ENCODE assay signal across 6 cellular contexts in the genomic region with DNA sequence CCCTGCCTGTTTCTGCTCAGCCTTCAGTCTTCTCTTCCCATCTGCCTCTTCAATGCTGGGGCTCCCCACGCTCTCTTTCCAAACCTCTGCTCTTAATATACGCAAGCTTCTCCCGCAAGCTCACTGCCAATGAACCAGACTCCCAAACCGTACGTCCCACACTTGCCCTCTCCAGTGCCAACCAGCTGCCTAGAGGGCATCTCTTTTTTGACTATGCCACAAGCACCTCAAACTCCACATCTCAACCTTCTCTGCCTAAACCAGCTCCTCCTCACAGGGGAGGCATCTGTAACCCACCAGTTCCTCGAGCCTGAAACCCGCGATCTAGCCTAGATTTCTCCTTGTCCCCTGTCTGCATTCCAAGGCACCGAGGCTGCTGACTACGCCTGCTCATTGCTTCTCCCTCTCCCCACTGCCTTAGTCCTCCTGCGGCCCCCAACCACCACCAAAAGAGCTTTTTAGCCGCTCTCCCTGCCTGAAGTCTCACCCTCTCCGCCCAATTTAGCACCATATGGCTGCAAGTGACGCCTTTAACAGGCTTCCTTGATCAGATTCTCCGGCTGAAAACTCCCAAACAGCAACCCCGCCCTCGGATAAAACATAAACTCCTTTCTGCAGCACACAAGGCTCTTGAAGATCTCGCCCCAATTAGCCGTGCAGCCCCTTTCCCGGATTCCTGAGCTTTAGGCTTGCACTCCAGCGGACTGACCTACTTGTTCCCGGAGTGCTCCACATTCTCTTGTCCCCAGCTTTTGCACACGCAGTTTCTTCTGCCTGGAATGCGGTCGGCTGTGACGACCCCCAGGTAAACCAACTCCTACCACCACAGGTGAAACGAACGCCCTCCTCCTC. TPM values are rescaled to one million over a fixed set of nuclear protein-coding genes. Genes with fewer than 3 reads are reported as not detected.
DNase-seq lines count a peak whose midpoint lies in the region; ATAC-seq and TF ChIP-seq lines count a peak whose summit lies in the region.

No MANE protein-coding gene starts in this region.

- H2AFZ ChIP-seq in ACC112 (ENCODE audit: low read length, unreplicated experiment): no peak overlapping the region

- H3K4me1 Mint-ChIP-seq in endothelial cell (ENCODE audit: unreplicated experiment): peaks cover 21% of the 10 kb centered on the region

- no peak overlapping the region for H3K27ac ChIP-seq in ACC112 (ENCODE audit: low read depth, low read length)

- peak overlapping the region; percentile 81 for H3K4me3 ChIP-seq in ACC112 (ENCODE audit: low read depth, low read length)
- H3K4me3 ChIP-seq in skeletal muscle satellite cell (ENCODE audit: low read length): peak overlapping the region; percentile 87

- DNase-seq in NCI-H2171 (lab: John Stamatoyannopoulos, UW) (peak; percentile 39), endothelial cell (ENCODE audit: low spot score) (peak; percentile 13)
- no peak for DNase-seq in stimulated activated naive CD4-positive, alpha-beta T cell (lab: John Stamatoyannopoulos, UW)

- peak overlapping the region; percentile 91 for H3K4me2 ChIP-seq in skeletal muscle satellite cell (ENCODE audit: low read length)

- H3K9ac ChIP-seq in skeletal muscle satellite cell (ENCODE audit: low read depth, low read length): peak overlapping the region; percentile 81

- no peaks in the 10 kb centered on the region for H3K9me3 Mint-ChIP-seq in endothelial cell (ENCODE audit: unreplicated experiment)

- peaks cover 47% of the 10 kb centered on the region for H3K79me2 ChIP-seq in ACC112 (ENCODE audit: control insufficient read depth, insufficient read depth, low read length, unreplicated experiment)

- peak overlapping the region; percentile 90 for H3K4me3 Mint-ChIP-seq in endothelial cell (ENCODE audit: unreplicated experiment)

- peaks cover 6% of the 10 kb centered on the region for H3K27me3 Mint-ChIP-seq in endothelial cell (ENCODE audit: unreplicated experiment)

- H3K4me1 ChIP-seq in ACC112 (ENCODE audit: control insufficient read depth, insufficient read depth, low read length, unreplicated experiment): peaks cover 26% of the 10 kb centered on the region
- H3K4me1 ChIP-seq in skeletal muscle satellite cell (ENCODE audit: control insufficient read depth, insufficient read depth, low read length): peaks cover 36% of the 10 kb centered on the region

- H3K36me3 ChIP-seq in ACC112 (ENCODE audit: insufficient read depth, low read length): no peaks in the 10 kb centered on the region
- no peaks in the 10 kb centered on the region for H3K36me3 ChIP-seq in skeletal muscle satellite cell (ENCODE audit: insufficient read depth, low read length)

- peaks cover 16% of the 10 kb centered on the region for H3K36me3 Mint-ChIP-seq in endothelial cell (ENCODE audit: low read depth, unreplicated experiment)

- no peaks in the 10 kb centered on the region for H3K9me3 ChIP-seq in skeletal muscle satellite cell (replicated peaks; ENCODE audit: low read length)

- peak overlapping the region; percentile 21 for H3K27ac Mint-ChIP-seq in endothelial cell (ENCODE audit: unreplicated experiment)

- H3K27me3 ChIP-seq in ACC112 (ENCODE audit: insufficient read depth, low read length) (no peaks in the 10 kb centered on the region), skeletal muscle satellite cell (ENCODE audit: control insufficient read depth, insufficient read depth, low read length) (no peaks in the 10 kb centered on the region)

- TF ChIP-seq CTCF in endothelial cell (IDR thresholded peaks at IDR 0.05; ENCODE audit: unreplicated experiment): no peak

- no peak for ATAC-seq in GM21723 (IDR thresholded peaks at IDR 0.05; ENCODE audit: unreplicated experiment)

RNA-seq across cellular contexts. Expression of a gene that starts 1.5 kb away (rescaled TPM):
- total RNA-seq in endothelial cell (ENCODE audit: unreplicated experiment): 65.1 TPM
- total RNA-seq in skeletal muscle satellite cell (2012; rRNA removed): 18.0 and 21.0 TPM in 2 replicates

RNA-seq across cellular contexts. Expression of a gene that starts 48.3 kb away (rescaled TPM):
- 14.1 TPM for total RNA-seq in endothelial cell (ENCODE audit: unreplicated experiment)
- 33.0 and 37.3 TPM in 2 replicates for total RNA-seq in skeletal muscle satellite cell (2012; rRNA removed)

RNA-seq across cellular contexts. Expression of a gene that starts 48.7 kb away (rescaled TPM):
- total RNA-seq in endothelial cell (ENCODE audit: unreplicated experiment): 89.1 TPM
- 44.1 and 88.2 TPM in 2 replicates for total RNA-seq in skeletal muscle satellite cell (2012; rRNA removed)

RNA-seq across cellular contexts. Expression of a gene that starts 55.8 kb away (rescaled TPM):
- 10.1 TPM for total RNA-seq in endothelial cell (ENCODE audit: unreplicated experiment)
- total RNA-seq in skeletal muscle satellite cell (2012; rRNA removed): 13.8 and 17.0 TPM in 2 replicates

Comparison
In these comparisons a context has a peak if more than half of its experiments do, and no peak if none do; other contexts are left out.
1. DNase-seq: peak in NCI-H2171 (single experiment) and endothelial cell (single experiment); none in stimulated activated naive CD4-positive, alpha-beta T cell (0 of 6).